Comparison of ENCODE assay signal across 16 cellular contexts in the genomic region with DNA sequence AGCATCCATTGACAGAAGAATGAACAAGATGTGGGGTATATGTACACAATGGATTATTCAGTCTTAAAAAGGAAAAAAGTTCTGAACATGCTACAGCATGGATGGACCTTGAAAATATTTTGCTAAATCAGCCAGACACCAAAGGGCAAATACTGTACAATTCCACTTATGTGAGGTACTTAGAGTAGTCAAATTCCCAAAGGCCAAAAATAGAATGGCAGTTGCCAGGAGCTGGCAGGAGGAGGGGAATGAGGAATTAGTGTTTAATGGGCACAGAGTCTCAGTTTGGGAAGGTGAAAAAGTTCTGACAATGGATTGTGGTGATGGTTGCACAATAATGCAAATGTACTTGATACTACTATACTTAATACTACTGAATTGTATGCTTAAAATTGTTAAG.
DNase-seq lines count a peak whose midpoint lies in the region; ATAC-seq, FAIRE-seq and TF ChIP-seq lines count a peak whose summit lies in the region.
"Had no signal": no experiment of that assay in that cellular context is flagged by ENCODE, and none has a peak within 500 bp of the region (broad histone marks: within the 10 kb centered on the region; RNA-seq: fewer than 3 reads in every experiment).

No MANE protein-coding gene starts in this region.

- H3K4me1 ChIP-seq in right cardiac atrium (ENCODE audit: control insufficient read depth, insufficient read depth, low read length) (peaks cover 1% of the 10 kb centered on the region), SK-N-SH (ENCODE audit: control insufficient read depth in 1 of 2, insufficient read depth in 2 of 2, low read depth in 1 of 2, low read length in 1 of 2) (no peaks in the 10 kb centered on the region)
- H3K4me1 ChIP-seq: BE2C had no signal

- POLR2A ChIA-PET in SK-N-SH (lab: Yijun Ruan, JAX) = no interaction called here

- intact Hi-C loops in Right ventricle myocardium superior (cut with DNase I) = no loop called here
- intact Hi-C loops in right cardiac atrium (cut with DNase I) = no loop called here

- H3K27ac ChIP-seq in right cardiac atrium (ENCODE audit: low read length) (no peak overlapping the region), SK-N-SH (ENCODE audit: low read depth in 2 of 2, low read length in 1 of 2) (no peak overlapping the region)
- H3K27ac ChIP-seq: C4-2B had no signal

- H3K9ac ChIP-seq in SK-N-SH = no peak overlapping the region

- H3K36me3 ChIP-seq in bronchial epithelial cell (ENCODE audit: control insufficient read depth, insufficient read depth, low read length) = no peaks in the 10 kb centered on the region
- H3K36me3 ChIP-seq in SK-N-SH (replicated peaks in 1 of 2; ENCODE audit: control insufficient read depth in 1 of 2, insufficient read depth in 2 of 2, low read length in 1 of 2) = no peaks in the 10 kb centered on the region
- H3K36me3 ChIP-seq: BE2C had no signal

- no peak overlapping the region for H2AFZ ChIP-seq in SK-N-SH (ENCODE audit: low read depth)

- ATAC-seq in Right ventricle myocardium superior (ENCODE audit: poor library complexity) (peak; percentile 89), right cardiac atrium (no peak), GM18502 (IDR thresholded peaks at IDR 0.05; ENCODE audit: poor library complexity, unreplicated experiment) (no peak)
- ATAC-seq: HepG2 had no signal

- CTCF ChIA-PET in SK-N-SH (lab: Yijun Ruan, JAX) = interaction anchor here (0.8 to 1.1 kb wide), 2 partner anchors 31 to 333 kb away, joined by 3 read pairs; no protein-coding TSS in a partner anchor

- no peak for TF ChIP-seq EP300 in SK-N-SH (IDR thresholded peaks at IDR 0.05; ENCODE audit: borderline replicate concordance in 1 of 2, low read depth in 1 of 2, low read length in 1 of 2)

- H3K79me2 ChIP-seq in SK-N-SH (ENCODE audit: insufficient read depth) = no peaks in the 10 kb centered on the region

- FAIRE-seq in bronchial epithelial cell (lab: Jason Lieb, UNC) = no peak
- FAIRE-seq: A204.1, HepG2, HTR-8/SVneo had no signal

- H3K27me3 ChIP-seq in right cardiac atrium (ENCODE audit: control insufficient read depth, insufficient read depth) (no peaks in the 10 kb centered on the region), bronchial epithelial cell (ENCODE audit: control insufficient read depth, insufficient read depth, low read length) (no peaks in the 10 kb centered on the region), SK-N-SH (ENCODE audit: insufficient read depth) (no peaks in the 10 kb centered on the region)
- H3K27me3 ChIP-seq: BE2C had no signal

- TF ChIP-seq CTCF in bronchial epithelial cell (IDR thresholded peaks at IDR 0.05; ENCODE audit: insufficient read depth, low read length, severe bottlenecking) (no peak), SK-N-SH (IDR thresholded peaks at IDR 0.05) (no peak)

- no peaks in the 10 kb centered on the region for H4K20me1 ChIP-seq in SK-N-SH (ENCODE audit: insufficient read depth)

- H3K9me2 ChIP-seq in SK-N-SH = no peaks in the 10 kb centered on the region; the same call in 1 of the 2 replicates

- no peak overlapping the region for H3K4me3 ChIP-seq in right cardiac atrium (ENCODE audit: low read length)
- no peak overlapping the region for H3K4me3 ChIP-seq in bronchial epithelial cell (ENCODE audit: low read depth, low read length)
- no peak overlapping the region for H3K4me3 ChIP-seq in SK-N-SH (ENCODE audit: low read depth in 2 of 2, low read length in 1 of 2)

- H3F3A ChIP-seq in SK-N-SH (replicated peaks; ENCODE audit: insufficient read depth) = no peaks in the 10 kb centered on the region

- DNase-seq in Right ventricle myocardium superior (no peak), right cardiac atrium (no peak), bronchial epithelial cell (ENCODE audit: low read depth) (peak; percentile 29), myocyte (ENCODE audit: low read depth) (peak; percentile 39), AG08395 (ENCODE audit: low spot score) (no peak), SK-N-SH (no peak)
- DNase-seq: BE2C; CD4-positive, alpha-beta memory T cell; GF-D8; HCEC 1CT; HFFc6 had no signal

- TF ChIP-seq RAD21 in SK-N-SH (IDR thresholded peaks at IDR 0.05; ENCODE audit: low read length) = no peak

- no peak overlapping the region for H3K4me2 ChIP-seq in SK-N-SH

- no peaks in the 10 kb centered on the region for H3K9me3 ChIP-seq in right cardiac atrium (ENCODE audit: control insufficient read depth, low read length)
- H3K9me3 ChIP-seq in SK-N-SH = no peaks in the 10 kb centered on the region
- H3K9me3 ChIP-seq: BE2C had no signal

TF ChIP-seq in SK-N-SH, 30 proteins besides CTCF, POLR2A, EP300 and RAD21:
- TF ChIP-seq FOSL2 (IDR thresholded peaks at IDR 0.05; ENCODE audit: borderline replicate concordance, low read depth) (no peak), NRF1 (IDR thresholded peaks at IDR 0.05; ENCODE audit: low read depth, low read length) (no peak), YY1 (IDR thresholded peaks at IDR 0.05; ENCODE audit: low read depth) (no peak), POLR2AphosphoS5 (IDR thresholded peaks at IDR 0.05; ENCODE audit: low read depth, low read length) (no peak), NFIC (IDR thresholded peaks at IDR 0.05; ENCODE audit: borderline replicate concordance) (no peak), FOXM1 (IDR thresholded peaks at IDR 0.05; ENCODE audit: low read depth) (no peak)
- TF ChIP-seq, protein P1, sequence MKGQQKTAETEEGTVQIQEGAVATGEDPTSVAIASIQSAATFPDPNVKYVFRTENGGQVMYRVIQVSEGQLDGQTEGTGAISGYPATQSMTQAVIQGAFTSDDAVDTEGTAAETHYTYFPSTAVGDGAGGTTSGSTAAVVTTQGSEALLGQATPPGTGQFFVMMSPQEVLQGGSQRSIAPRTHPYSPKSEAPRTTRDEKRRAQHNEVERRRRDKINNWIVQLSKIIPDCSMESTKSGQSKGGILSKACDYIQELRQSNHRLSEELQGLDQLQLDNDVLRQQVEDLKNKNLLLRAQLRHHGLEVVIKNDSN (IDR thresholded peaks at IDR 0.05; ENCODE audit: borderline replicate concordance, low read depth) = no peak
- TF ChIP-seq, protein P2, sequence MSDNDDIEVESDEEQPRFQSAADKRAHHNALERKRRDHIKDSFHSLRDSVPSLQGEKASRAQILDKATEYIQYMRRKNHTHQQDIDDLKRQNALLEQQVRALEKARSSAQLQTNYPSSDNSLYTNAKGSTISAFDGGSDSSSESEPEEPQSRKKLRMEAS (IDR thresholded peaks at IDR 0.05; ENCODE audit: low read depth) = no peak
- TF ChIP-seq, protein P3, sequence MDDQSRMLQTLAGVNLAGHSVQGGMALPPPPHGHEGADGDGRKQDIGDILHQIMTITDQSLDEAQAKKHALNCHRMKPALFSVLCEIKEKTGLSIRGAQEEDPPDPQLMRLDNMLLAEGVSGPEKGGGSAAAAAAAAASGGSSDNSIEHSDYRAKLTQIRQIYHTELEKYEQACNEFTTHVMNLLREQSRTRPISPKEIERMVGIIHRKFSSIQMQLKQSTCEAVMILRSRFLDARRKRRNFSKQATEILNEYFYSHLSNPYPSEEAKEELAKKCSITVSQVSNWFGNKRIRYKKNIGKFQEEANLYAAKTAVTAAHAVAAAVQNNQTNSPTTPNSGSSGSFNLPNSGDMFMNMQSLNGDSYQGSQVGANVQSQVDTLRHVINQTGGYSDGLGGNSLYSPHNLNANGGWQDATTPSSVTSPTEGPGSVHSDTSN (IDR thresholded peaks at IDR 0.05) = no peak

Comparison
In these comparisons a context has a peak if more than half of its experiments do, and no peak if none do; other contexts are left out.
1. DNase-seq: peak in bronchial epithelial cell (single experiment) and myocyte (single experiment); none in Right ventricle myocardium superior (single experiment), right cardiac atrium (0 of 3), AG08395 (single experiment) and SK-N-SH (single experiment).